Comparison of ENCODE assay signal across 9 cellular contexts in the genomic region with DNA sequence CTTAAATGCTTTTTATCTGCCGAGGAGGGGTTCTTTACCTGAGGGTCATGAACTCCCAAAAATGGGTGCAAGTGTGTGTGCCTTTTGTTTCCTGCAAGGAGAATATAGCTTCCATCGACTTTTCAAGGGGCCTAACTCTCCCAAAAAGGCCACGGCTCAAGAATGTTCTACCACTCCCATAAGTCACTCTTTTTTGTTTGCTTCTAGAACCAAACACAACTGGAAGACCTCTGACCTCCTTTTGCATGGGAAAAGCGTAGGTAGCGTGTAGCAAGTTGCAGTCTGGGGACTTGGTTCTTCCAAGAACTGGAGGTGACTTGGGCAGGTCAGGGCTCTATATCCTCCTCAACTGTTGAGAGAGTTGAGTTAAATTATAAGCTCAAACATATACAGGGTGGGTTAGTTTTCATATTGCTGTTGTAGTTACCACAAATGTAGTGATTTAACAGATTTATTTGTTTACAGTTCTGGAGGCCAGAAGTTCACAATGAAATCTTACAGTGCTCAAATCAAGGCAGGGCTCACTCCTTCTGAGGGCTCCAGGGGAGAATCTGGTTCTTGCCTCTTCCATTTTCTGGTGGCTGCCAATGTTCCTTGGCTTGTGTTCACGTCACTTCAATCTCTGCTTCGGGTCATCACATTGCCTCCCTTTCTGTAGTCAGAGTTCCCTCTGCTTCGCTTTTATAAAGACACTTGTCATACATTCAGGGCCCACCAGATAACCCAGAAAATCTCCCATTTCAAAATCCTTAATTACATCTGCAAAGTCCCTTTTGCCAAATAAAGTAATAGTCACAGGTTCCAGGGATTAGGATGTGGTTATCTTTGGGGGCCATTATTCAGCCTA. TPM values are rescaled to one million over a fixed set of nuclear protein-coding genes. Genes with fewer than 3 reads are reported as not detected.
A peak's percentile ranks its signal among the peaks of the same experiment; 100 is the strongest.
DNase-seq lines count a peak whose midpoint lies in the region; ATAC-seq, FAIRE-seq and TF ChIP-seq lines count a peak whose summit lies in the region.
"Had no signal": no experiment of that assay in that cellular context is flagged by ENCODE, and none has a peak within 500 bp of the region (broad histone marks: within the 10 kb centered on the region; RNA-seq: fewer than 3 reads in every experiment).

No MANE protein-coding gene starts in this region.

- H3K4me2 ChIP-seq in OCI-LY3 (ENCODE audit: low read length) = peak overlapping the region; percentile 97
- peak overlapping the region; percentile 91 for H3K4me2 ChIP-seq in endothelial cell of umbilical vein (ENCODE audit: insufficient read depth, low read length)

- no peak for TF ChIP-seq POLR2A in endothelial cell of umbilical vein (IDR thresholded peaks at IDR 0.05; ENCODE audit: low read depth, low read length)

- no TSS peak for BruUV-seq in endothelial cell of umbilical vein (replicated peaks; lab: Mats Ljungman, UMichigan)

- H3K4me1 ChIP-seq in OCI-LY3 (ENCODE audit: low read length) = peaks cover 58% of the 10 kb centered on the region
- peaks cover 18% of the 10 kb centered on the region for H3K4me1 ChIP-seq in endothelial cell of umbilical vein (ENCODE audit: control insufficient read depth, extremely low read depth, insufficient read depth, low read length)
- H3K4me1 ChIP-seq in pancreas = peaks cover 14 to 35% (median 34%) of the 10 kb centered on the region in 3 donors

- intact Hi-C loops in endothelial cell of umbilical vein (cut with micrococcal nuclease) = no loop called here
- intact Hi-C loops in pancreas (cut with DNase I) = no loop called here

- H4K20me1 ChIP-seq in OCI-LY3 (ENCODE audit: insufficient read depth, low read length) (peaks cover 37% of the 10 kb centered on the region), endothelial cell of umbilical vein (replicated peaks; ENCODE audit: control insufficient read depth, extremely low read depth, insufficient read depth, low read length) (no peaks in the 10 kb centered on the region)

- CTCF ChIA-PET in endothelial cell of umbilical vein (lab: Charles Lee) = interaction anchor here (0.9 to 2.0 kb wide), 4 partner anchors 16 to 515 kb away, joined by 3 to 7 read pairs (median 3); partner anchors contain the start of gene POLDIP2

- WGBS in pancreas, 2 donors = 35 to 40% methylated on average over 8 of the region's 8 CpGs

- dilution Hi-C loops in endothelial cell of umbilical vein (cut with MboI; ENCODE audit: extremely low pct_ligation_motif_present, low sequenced_read_pairs) = no loop called here

- FAIRE-seq in endothelial cell of umbilical vein (lab: Jason Lieb, UNC) = no peak
- no peak for FAIRE-seq in pancreas (lab: Jason Lieb, UNC)

- peak overlapping the region; percentile 98 for H3K4me3 ChIP-seq in GM12865 (ENCODE audit: low read depth, low read length)
- H3K4me3 ChIP-seq in OCI-LY3 (ENCODE audit: low read length) = peak overlapping the region; percentile 84
- peak overlapping the region in 2 of 3 experiments; percentile 52 to 80 for H3K4me3 ChIP-seq in endothelial cell of umbilical vein (replicated peaks in 1 of 3; ENCODE audit: insufficient read depth in 1 of 3, low read depth in 1 of 3, low read length in 3 of 3)
- peak overlapping the region; percentile 43 to 80 (median 72) for H3K4me3 ChIP-seq in pancreas

- H3K36me3 ChIP-seq in OCI-LY3 (replicated peaks; ENCODE audit: low read depth, low read length) = peaks cover 34% of the 10 kb centered on the region
- no peaks in the 10 kb centered on the region for H3K36me3 ChIP-seq in endothelial cell of umbilical vein (ENCODE audit: control insufficient read depth in 2 of 2, extremely low read depth in 1 of 2, insufficient read depth in 2 of 2, low read length in 2 of 2)
- H3K36me3 ChIP-seq in pancreas = no peaks in the 10 kb centered on the region

- H3K79me2 ChIP-seq in OCI-LY3 (ENCODE audit: low read length) (peaks cover 86% of the 10 kb centered on the region), endothelial cell of umbilical vein (ENCODE audit: control insufficient read depth, insufficient read depth, low read length) (peaks cover 37% of the 10 kb centered on the region)

- no peak overlapping the region for H2AFZ ChIP-seq in OCI-LY3 (ENCODE audit: low read depth, low read length)
- H2AFZ ChIP-seq in endothelial cell of umbilical vein (ENCODE audit: low read depth, low read length) = peak overlapping the region; percentile 19

- DNase-seq in GM12865 (ENCODE audit: low read depth) (no peak), endothelial cell of umbilical vein (ENCODE audit: low read depth, low spot score) (no peak), pancreas (no peak), DMS114 treated with DMSO at 0.1 percent for 48 hours (lab: John Stamatoyannopoulos, UW; ENCODE audit: unreplicated experiment) (no peak), NCI-H2171 (lab: John Stamatoyannopoulos, UW) (no peak), HK-2 (ENCODE audit: unreplicated experiment) (no peak)
- DNase-seq: activated effector memory CD4-positive, alpha-beta T cell treated with Interleukin-2 at 50 U/mL for 16 hours; NCI-H774 had no signal

- no peaks in the 10 kb centered on the region for H3K9me3 ChIP-seq in OCI-LY3 (ENCODE audit: insufficient read depth, low read length)
- H3K9me3 ChIP-seq in endothelial cell of umbilical vein (replicated peaks; ENCODE audit: control insufficient read depth, insufficient read depth, low read length) = no peaks in the 10 kb centered on the region
- H3K9me3 ChIP-seq in pancreas = no peaks in the 10 kb centered on the region

- peak overlapping the region; percentile 73 for H3K27ac ChIP-seq in OCI-LY3 (ENCODE audit: low read length)
- H3K27ac ChIP-seq in endothelial cell of umbilical vein (ENCODE audit: insufficient read depth, low read depth, low read length) = no peak overlapping the region
- H3K27ac ChIP-seq in pancreas = peak overlapping the region in 3 of 4 donors; percentile 87 to 97 (median 97)

- H3K27me3 ChIP-seq in OCI-LY3 (ENCODE audit: low read depth, low read length) = no peaks in the 10 kb centered on the region
- H3K27me3 ChIP-seq in endothelial cell of umbilical vein (ENCODE audit: control insufficient read depth in 2 of 2, insufficient read depth in 2 of 2, low read length in 2 of 2) = no peaks in the 10 kb centered on the region
- no peaks in the 10 kb centered on the region for H3K27me3 ChIP-seq in pancreas

- no peaks in the 10 kb centered on the region for H3K9me1 ChIP-seq in endothelial cell of umbilical vein (replicated peaks; ENCODE audit: control insufficient read depth, extremely low read depth, insufficient read depth, low read length)

- no peak for ATAC-seq in pancreas

- TF ChIP-seq CTCF in GM12865 (IDR thresholded peaks at IDR 0.05; ENCODE audit: insufficient read depth, low read depth, low read length, missing control alignments) (no peak), OCI-LY3 (IDR thresholded peaks at IDR 0.05; ENCODE audit: low read depth, low read length) (no peak), endothelial cell of umbilical vein (IDR thresholded peaks at IDR 0.05; ENCODE audit: extremely low read depth in 1 of 2, insufficient read depth in 1 of 2, low read depth in 1 of 2, low read length in 2 of 2) (no peak), pancreas (IDR thresholded peaks at IDR 0.05) (no peak)

- POLR2A ChIA-PET in endothelial cell of umbilical vein (lab: Charles Lee) = interaction anchor here (1.6 kb wide), 1 partner anchor 15 kb away, joined by 3 read pairs; the partner anchor contains the start of genes IFT20 and TNFAIP1

- H3K9ac ChIP-seq in OCI-LY3 (ENCODE audit: low read length) (peak overlapping the region; percentile 90), endothelial cell of umbilical vein (replicated peaks; ENCODE audit: extremely low read depth, insufficient read depth, low read length) (peak overlapping the region; percentile 76)

RNA-seq across cellular contexts. Expression of gene TMEM97, which starts 1.4 kb away (rescaled TPM):
- 43.5 and 51.7 TPM in 2 replicates for total RNA-seq in endothelial cell of umbilical vein
- polyA plus RNA-seq in endothelial cell of umbilical vein = 27.0 and 30.7 TPM in 2 replicates
- polyA plus RNA-seq in endothelial cell of umbilical vein (2011; cell fraction: cytosol; rRNA removed) = 24.7 and 27.1 TPM in 2 replicates
- polyA plus RNA-seq in endothelial cell of umbilical vein (2011; cell fraction: nucleus; rRNA removed) = 9.0 and 13.4 TPM in 2 replicates
- 16.9 and 21.6 TPM in 2 replicates for polyA plus RNA-seq in endothelial cell of umbilical vein (2012)
- 50.7 and 53.2 TPM in 2 replicates for polyA minus RNA-seq in endothelial cell of umbilical vein
- polyA minus RNA-seq in endothelial cell of umbilical vein (2011; cell fraction: cytosol; rRNA and poly(A)+ RNA removed) = 52.7 TPM
- polyA minus RNA-seq in endothelial cell of umbilical vein (2011; cell fraction: nucleus; rRNA and poly(A)+ RNA removed) = 9.1 and 14.0 TPM in 2 replicates
- total RNA-seq in pancreas = 100 to 1,000 TPM in 4 of 6 donors, 10 to 100 TPM in 2; 73.9 to 129 (median 113) TPM
- 10 to 100 TPM; 13.1 to 17.2 TPM for polyA plus RNA-seq in pancreas

RNA-seq across cellular contexts. Expression of gene IFT20, which starts 14.8 kb away (rescaled TPM):
- total RNA-seq in endothelial cell of umbilical vein (36.3 and 45.0 TPM in 2 replicates), pancreas (10 to 100 TPM; 42.3 to 52.4 (median 48.0) TPM)
- polyA plus RNA-seq in endothelial cell of umbilical vein (19.2 and 26.5 TPM in 2 replicates), pancreas (10 to 100 TPM; 65.8 to 79.0 TPM)
- polyA plus RNA-seq in endothelial cell of umbilical vein (2011; cell fraction: cytosol; rRNA removed) = 29.0 and 34.7 TPM in 2 replicates
- 64.3 and 72.0 TPM in 2 replicates for polyA plus RNA-seq in endothelial cell of umbilical vein (2011; cell fraction: nucleus; rRNA removed)
- 53.7 and 59.8 TPM in 2 replicates for polyA plus RNA-seq in endothelial cell of umbilical vein (2012)
- polyA minus RNA-seq in endothelial cell of umbilical vein = 11.3 and 18.4 TPM in 2 replicates
- polyA minus RNA-seq in endothelial cell of umbilical vein (2011; cell fraction: cytosol; rRNA and poly(A)+ RNA removed) = 7.7 TPM
- polyA minus RNA-seq in endothelial cell of umbilical vein (2011; cell fraction: nucleus; rRNA and poly(A)+ RNA removed) = 13.6 and 20.6 TPM in 2 replicates

RNA-seq across cellular contexts. Expression of gene TNFAIP1, which starts 15.1 kb away (rescaled TPM):
- total RNA-seq in endothelial cell of umbilical vein (79.5 and 89.6 TPM in 2 replicates), pancreas (10 to 100 TPM; 20.8 to 56.8 (median 31.8) TPM)
- polyA plus RNA-seq in endothelial cell of umbilical vein (85.7 and 101 TPM in 2 replicates), pancreas (10 to 100 TPM; 11.5 to 16.8 TPM)
- polyA plus RNA-seq in endothelial cell of umbilical vein (2011; cell fraction: cytosol; rRNA removed) = 71.6 and 78.1 TPM in 2 replicates
- 127 and 149 TPM in 2 replicates for polyA plus RNA-seq in endothelial cell of umbilical vein (2011; cell fraction: nucleus; rRNA removed)
- 76.8 and 87.4 TPM in 2 replicates for polyA plus RNA-seq in endothelial cell of umbilical vein (2012)
- 176 and 200 TPM in 2 replicates for polyA minus RNA-seq in endothelial cell of umbilical vein
- 50.8 TPM for polyA minus RNA-seq in endothelial cell of umbilical vein (2011; cell fraction: cytosol; rRNA and poly(A)+ RNA removed)
- 68.3 and 109 TPM in 2 replicates for polyA minus RNA-seq in endothelial cell of umbilical vein (2011; cell fraction: nucleus; rRNA and poly(A)+ RNA removed)

RNA-seq across cellular contexts. Expression of gene POLDIP2, which starts 36.9 kb away (rescaled TPM):
- total RNA-seq in endothelial cell of umbilical vein (81.0 and 85.2 TPM in 2 replicates), pancreas (10 to 100 TPM; 40.7 to 51.2 (median 42.5) TPM)
- polyA plus RNA-seq in endothelial cell of umbilical vein (82.6 and 90.3 TPM in 2 replicates), pancreas (10 to 100 TPM; 28.3 to 41.0 TPM)
- polyA plus RNA-seq in endothelial cell of umbilical vein (2011; cell fraction: cytosol; rRNA removed) = 82.3 and 91.8 TPM in 2 replicates
- 47.2 and 50.1 TPM in 2 replicates for polyA plus RNA-seq in endothelial cell of umbilical vein (2011; cell fraction: nucleus; rRNA removed)
- polyA plus RNA-seq in endothelial cell of umbilical vein (2012) = 95.9 and 115 TPM in 2 replicates
- polyA minus RNA-seq in endothelial cell of umbilical vein = 77.3 and 80.7 TPM in 2 replicates
- 86.2 TPM for polyA minus RNA-seq in endothelial cell of umbilical vein (2011; cell fraction: cytosol; rRNA and poly(A)+ RNA removed)
- polyA minus RNA-seq in endothelial cell of umbilical vein (2011; cell fraction: nucleus; rRNA and poly(A)+ RNA removed) = 16.5 and 17.9 TPM in 2 replicates

RNA-seq across cellular contexts. Expression of gene SEBOX, which starts 44.6 kb away (rescaled TPM):
- not detected in 2 replicates for total RNA-seq in endothelial cell of umbilical vein
- polyA plus RNA-seq in endothelial cell of umbilical vein = not detected in 2 replicates
- not detected in 2 replicates for polyA plus RNA-seq in endothelial cell of umbilical vein (2011; cell fraction: cytosol; rRNA removed)
- not detected in 2 replicates for polyA plus RNA-seq in endothelial cell of umbilical vein (2011; cell fraction: nucleus; rRNA removed)
- not detected in 2 replicates for polyA plus RNA-seq in endothelial cell of umbilical vein (2012)
- not detected in 2 replicates for polyA minus RNA-seq in endothelial cell of umbilical vein
- not detected for polyA minus RNA-seq in endothelial cell of umbilical vein (2011; cell fraction: cytosol; rRNA and poly(A)+ RNA removed)
- polyA minus RNA-seq in endothelial cell of umbilical vein (2011; cell fraction: nucleus; rRNA and poly(A)+ RNA removed) = not detected in 2 replicates
- total RNA-seq in pancreas = not detected
- not detected for polyA plus RNA-seq in pancreas
